ENCODE assay signal across 8 cellular contexts in the genomic region with DNA sequence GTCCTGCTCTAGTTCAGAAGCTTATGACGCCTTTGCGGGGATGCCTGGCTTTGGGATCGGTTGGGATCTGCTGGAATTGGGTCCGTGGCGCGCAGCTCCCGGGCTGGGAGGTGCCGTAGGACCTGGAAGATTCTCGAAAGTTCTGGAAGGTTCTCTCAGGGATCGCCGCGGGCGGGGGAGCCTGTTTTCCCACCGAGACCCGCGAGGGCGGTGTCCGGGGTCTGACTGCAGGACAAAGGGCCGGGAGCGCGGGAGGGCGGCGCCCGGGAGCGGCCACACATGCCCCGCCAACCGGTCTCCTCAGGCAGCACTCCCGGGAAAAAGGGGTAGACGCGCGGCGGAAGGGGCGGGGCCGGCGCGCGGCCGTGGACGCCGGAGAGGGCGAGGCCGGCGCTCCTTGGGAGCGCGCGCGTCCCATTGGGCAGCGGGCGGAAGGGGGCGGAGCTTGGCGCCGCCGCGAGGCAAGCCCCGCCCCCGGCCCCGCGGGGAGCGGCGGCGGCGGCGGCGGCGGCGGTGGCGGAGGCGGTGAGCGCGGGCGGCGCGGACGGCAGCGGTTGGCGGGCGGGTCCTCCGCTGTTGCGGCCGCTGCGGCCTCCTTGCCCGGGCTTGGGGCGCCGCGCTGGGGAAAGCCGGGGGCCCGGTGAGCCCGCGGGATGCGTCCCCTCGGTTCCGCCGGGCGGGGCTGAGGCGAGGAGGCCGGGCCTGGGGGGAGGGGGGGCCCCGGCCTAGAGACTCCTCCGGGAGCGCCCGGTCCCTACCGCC. TPM values are rescaled to one million over a fixed set of nuclear protein-coding genes. Genes with fewer than 3 reads are reported as not detected.
DNase-seq lines count a peak whose midpoint lies in the region; ATAC-seq and TF ChIP-seq lines count a peak whose summit lies in the region.

No MANE protein-coding gene starts in this region.

- H3K9me3 Mint-ChIP-seq in activated CD4-positive, alpha-beta T cell treated with anti-CD3 and anti-CD28 coated beads for 36 hours (ENCODE audit: low read depth) = no peaks in the 10 kb centered on the region

- H3K27me3 Mint-ChIP-seq in activated CD4-positive, alpha-beta T cell treated with anti-CD3 and anti-CD28 coated beads for 36 hours = no peaks in the 10 kb centered on the region

- ATAC-seq in GM19035 (IDR thresholded peaks at IDR 0.05; ENCODE audit: unreplicated experiment) (peak; percentile 88), HG03342 (IDR thresholded peaks at IDR 0.05; ENCODE audit: unreplicated experiment) (peak; percentile 90), left colon (peak; percentile 98)
- ATAC-seq in activated CD4-positive, alpha-beta T cell treated with anti-CD3 and anti-CD28 coated beads for 36 hours = peak; percentile 99

- DNase-seq in AG10803 (ENCODE audit: low read depth) (peak; percentile 82), NCI-H446 (lab: John Stamatoyannopoulos, UW) (peak; percentile 76 to 95), choroid plexus epithelial cell (ENCODE audit: low read depth) (peak; percentile 84), left colon (peak; percentile 85 to 91)
- DNase-seq in activated CD4-positive, alpha-beta T cell treated with anti-CD3 and anti-CD28 coated beads for 36 hours = peak; percentile 90
- peak; percentile 70 to 85 for DNase-seq in stimulated activated CD4-positive, alpha-beta T cell treated with anti-CD3 and anti-CD28 coated beads, Interleukin-1b, Interleukin-23, amount 100 ng/mL, for 4 hours (ENCODE audit: low read depth in 2 of 2)

- peak overlapping the region; percentile 85 for H3K4me3 Mint-ChIP-seq in activated CD4-positive, alpha-beta T cell treated with anti-CD3 and anti-CD28 coated beads for 36 hours

- TF ChIP-seq CTCF in AG10803 (conservative IDR thresholded peaks at IDR 0.05; ENCODE audit: low read length) (0 out of 2 replicates have a peak, but pooled peaks have one; percentile 2), choroid plexus epithelial cell (conservative IDR thresholded peaks at IDR 0.05; ENCODE audit: low read depth, low read length) (no peak)

- H3K27ac Mint-ChIP-seq in activated CD4-positive, alpha-beta T cell treated with anti-CD3 and anti-CD28 coated beads for 36 hours = peak overlapping the region; percentile 84

- intact Hi-C loops in activated CD4-positive, alpha-beta T cell treated with anti-CD3 and anti-CD28 coated beads for 36 hours (cut with DNase I, micrococcal nuclease) = loop anchor here (1.0 to 5.0 kb wide), 10 partner anchors 28 to 557 kb away; a partner anchor contains a TSS
- intact Hi-C loops in left colon (cut with DNase I, micrococcal nuclease) = no loop called here

- H3K4me3 ChIP-seq in AG10803 (ENCODE audit: low read length) (peak overlapping the region; percentile 83), choroid plexus epithelial cell (ENCODE audit: low read depth, low read length) (peak overlapping the region; percentile 83)

- POLR2A ChIA-PET in activated CD4-positive, alpha-beta T cell treated with anti-CD3 and anti-CD28 coated beads for 36 hours (lab: Charles Lee) = interaction anchor here (0.7 kb wide), 2 partner anchors 86 to 222 kb away, joined by 3 read pairs; no protein-coding TSS in a partner anchor

- CTCF ChIA-PET in activated CD4-positive, alpha-beta T cell treated with anti-CD3 and anti-CD28 coated beads for 36 hours (lab: Charles Lee) = no interaction called here

- peaks cover 30% of the 10 kb centered on the region for H3K36me3 Mint-ChIP-seq in activated CD4-positive, alpha-beta T cell treated with anti-CD3 and anti-CD28 coated beads for 36 hours (ENCODE audit: low read depth)

- peaks cover 9% of the 10 kb centered on the region for H3K4me1 Mint-ChIP-seq in activated CD4-positive, alpha-beta T cell treated with anti-CD3 and anti-CD28 coated beads for 36 hours

RNA-seq across cellular contexts. Expression of a gene that starts 29.0 kb away (rescaled TPM):
- total RNA-seq in activated CD4-positive, alpha-beta T cell treated with anti-CD3 and anti-CD28 coated beads for 36 hours = 100 to 1,000 TPM in 1 of 2 experiments, 10 to 100 TPM in 1; 93.4 to 113 TPM
- 100 to 1,000 TPM; 141 to 178 TPM for total RNA-seq in left colon

RNA-seq across cellular contexts. Expression of a gene that starts 46.7 kb away (rescaled TPM):
- 10 to 100 TPM; 30.4 to 31.5 TPM for total RNA-seq in activated CD4-positive, alpha-beta T cell treated with anti-CD3 and anti-CD28 coated beads for 36 hours
- total RNA-seq in left colon = 1 to 10 TPM; 2.3 to 2.5 TPM

RNA-seq across cellular contexts. Expression of a gene that starts 52.7 kb away (rescaled TPM):
- 100 to 1,000 TPM; 248 to 347 TPM for total RNA-seq in activated CD4-positive, alpha-beta T cell treated with anti-CD3 and anti-CD28 coated beads for 36 hours
- 100 to 1,000 TPM in 1 of 2 donors, 10 to 100 TPM in 1; 82.1 to 106 TPM for total RNA-seq in left colon

Comparison
In these comparisons a context has a peak if more than half of its experiments do, and no peak if none do; other contexts are left out.
1. Peak in every context shown above with its lines: DNase-seq, ATAC-seq and H3K4me3 ChIP-seq.
2. RNA of a gene that starts 46.7 kb away (total RNA-seq): 30.4 to 31.5 TPM in activated CD4-positive, alpha-beta T cell treated with anti-CD3 and anti-CD28 coated beads for 36 hours; 2.3 to 2.5 TPM in left colon; every median in the first group is over 4 times any median in the second.
3. intact Hi-C loops: an anchor here in activated CD4-positive, alpha-beta T cell treated with anti-CD3 and anti-CD28 coated beads for 36 hours (1.0 to 5.0 kb wide); none called in left colon.